30 cellular contexts compared by ENCODE assay signal in the genomic region with DNA sequence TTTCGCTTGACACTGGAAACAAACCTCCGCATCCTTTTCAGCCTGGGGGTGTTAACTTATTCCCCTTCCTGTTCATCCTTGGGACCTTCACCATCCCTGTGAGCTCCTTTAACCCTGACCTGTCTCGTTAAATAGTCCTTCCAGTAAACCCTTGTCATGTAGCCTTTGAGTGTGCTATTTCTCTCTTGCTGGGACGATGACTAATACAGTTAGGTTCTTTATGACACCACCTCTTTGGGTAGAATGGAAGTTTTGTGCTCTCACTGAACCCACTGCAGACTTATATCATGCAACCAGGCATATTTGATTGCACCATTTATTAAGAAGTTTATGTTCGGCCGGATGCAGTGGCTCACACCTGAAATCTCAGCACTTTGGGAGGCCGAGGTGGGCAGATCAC.
"Had no signal": no experiment of that assay in that cellular context is flagged by ENCODE, and none has a peak within 500 bp of the region (broad histone marks: within the 10 kb centered on the region; RNA-seq: fewer than 3 reads in every experiment).

No MANE protein-coding gene starts in this region.

- H3K4me1 Mint-ChIP-seq: naive thymus-derived CD8-positive, alpha-beta T cell; neural crest cell had no signal

- H3K4me1 ChIP-seq: lower lobe of right lung, pancreas, prostate gland, suprapubic skin, tibial artery, upper lobe of right lung had no signal

- H3K27ac Mint-ChIP-seq: nephron; stimulated activated naive CD8-positive, alpha-beta T cell treated with anti-CD3 and anti-CD28 coated beads, Interleukin-15, Interleukin-2, amounts not matched to agents 100 ng/mL and 50 ng/mL, for 24 hours had no signal

- H3K4me3 Mint-ChIP-seq: naive thymus-derived CD8-positive, alpha-beta T cell; nephron; neural crest cell; stimulated activated naive CD8-positive, alpha-beta T cell treated with anti-CD3 and anti-CD28 coated beads, Interleukin-15, Interleukin-2, amounts not matched to agents 100 ng/mL and 50 ng/mL, for 24 hours had no signal

- H3K4me3 ChIP-seq: lower lobe of right lung, pancreas, prostate gland, skin epidermis, suprapubic skin, thoracic aorta, tibial artery, upper lobe of right lung had no signal

- H3K27me3 ChIP-seq: pancreas, tibial artery, upper lobe of right lung had no signal

- H3K9me3 ChIP-seq: lower lobe of right lung, pancreas, prostate gland, suprapubic skin, thoracic aorta, tibial artery, upper lobe of right lung had no signal

- H3K9me3 Mint-ChIP-seq: nephron; stimulated activated naive CD8-positive, alpha-beta T cell treated with anti-CD3 and anti-CD28 coated beads, Interleukin-15, Interleukin-2, amounts not matched to agents 100 ng/mL and 50 ng/mL, for 24 hours had no signal

- DNase-seq: kidney glomerular epithelial cell; left cardiac atrium; lower lobe of right lung; mammary epithelial cell; mesenchymal stem cell; naive thymus-derived CD8-positive, alpha-beta T cell; nucleus accumbens; pancreas; posterior cingulate gyrus; retina; right cardiac atrium; stimulated activated CD4-positive, alpha-beta T cell treated with anti-CD3 and anti-CD28 coated beads, Interleukin-12 subunit alpha, Interleukin-12 subunit beta, amount 100 ng/mL, for 4 hours; stimulated activated CD4-positive, alpha-beta T cell treated with anti-CD3 and anti-CD28 coated beads, Interleukin-15, amount 100 ng/mL, for 24 hours; stimulated activated CD4-positive, alpha-beta T cell treated with anti-CD3 and anti-CD28 coated beads, Interleukin-2, amount 100 ng/mL, for 24 hours; stimulated activated CD4-positive, alpha-beta T cell treated with anti-CD3 and anti-CD28 coated beads, Interleukin-4, amount 100 ng/mL, for 1 hour; stimulated activated naive CD4-positive, alpha-beta T cell; tibial artery; trophoblast cell; upper lobe of right lung had no signal

- H3K36me3 ChIP-seq: lower lobe of right lung, pancreas, prostate gland, suprapubic skin, thoracic aorta, tibial artery, upper lobe of right lung had no signal

- FAIRE-seq: keratinocyte, pancreas, urothelium cell line had no signal

- ATAC-seq: left cardiac atrium; left lobe of liver; lower lobe of right lung; naive thymus-derived CD8-positive, alpha-beta T cell; pancreas; right cardiac atrium; sciatic nerve; upper lobe of right lung had no signal

- H3K27ac ChIP-seq: lower lobe of right lung, pancreas, prostate gland, skin epidermis, suprapubic skin, thoracic aorta, tibial artery, upper lobe of right lung had no signal
